In the genomic region with DNA sequence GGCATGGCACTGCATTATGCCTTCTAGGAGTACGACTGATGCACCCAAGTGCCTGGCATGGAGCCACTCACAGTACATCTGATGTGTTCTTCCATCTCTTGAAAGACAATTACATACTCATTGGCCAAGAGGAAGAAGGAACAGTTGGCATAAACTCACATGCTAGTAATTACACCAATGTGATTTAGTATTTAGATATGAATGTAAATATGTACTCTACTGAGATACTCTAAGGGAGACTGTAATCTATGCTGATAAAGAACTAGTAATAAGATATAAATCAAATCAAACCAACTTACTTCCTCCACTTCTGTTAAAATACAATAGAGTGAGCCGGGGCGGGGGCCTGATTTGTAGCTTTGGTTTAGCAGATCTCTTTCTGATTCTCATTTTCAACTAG, we compare ENCODE assay signal across 1 cellular context.
TF ChIP-seq lines count a peak whose summit lies in the region.

No MANE protein-coding gene starts in this region.

TF ChIP-seq in WTC11, 78 proteins besides CTCF, POLR2A, EP300 and RAD21 (continued from another document):
- TF ChIP-seq, protein P1, sequence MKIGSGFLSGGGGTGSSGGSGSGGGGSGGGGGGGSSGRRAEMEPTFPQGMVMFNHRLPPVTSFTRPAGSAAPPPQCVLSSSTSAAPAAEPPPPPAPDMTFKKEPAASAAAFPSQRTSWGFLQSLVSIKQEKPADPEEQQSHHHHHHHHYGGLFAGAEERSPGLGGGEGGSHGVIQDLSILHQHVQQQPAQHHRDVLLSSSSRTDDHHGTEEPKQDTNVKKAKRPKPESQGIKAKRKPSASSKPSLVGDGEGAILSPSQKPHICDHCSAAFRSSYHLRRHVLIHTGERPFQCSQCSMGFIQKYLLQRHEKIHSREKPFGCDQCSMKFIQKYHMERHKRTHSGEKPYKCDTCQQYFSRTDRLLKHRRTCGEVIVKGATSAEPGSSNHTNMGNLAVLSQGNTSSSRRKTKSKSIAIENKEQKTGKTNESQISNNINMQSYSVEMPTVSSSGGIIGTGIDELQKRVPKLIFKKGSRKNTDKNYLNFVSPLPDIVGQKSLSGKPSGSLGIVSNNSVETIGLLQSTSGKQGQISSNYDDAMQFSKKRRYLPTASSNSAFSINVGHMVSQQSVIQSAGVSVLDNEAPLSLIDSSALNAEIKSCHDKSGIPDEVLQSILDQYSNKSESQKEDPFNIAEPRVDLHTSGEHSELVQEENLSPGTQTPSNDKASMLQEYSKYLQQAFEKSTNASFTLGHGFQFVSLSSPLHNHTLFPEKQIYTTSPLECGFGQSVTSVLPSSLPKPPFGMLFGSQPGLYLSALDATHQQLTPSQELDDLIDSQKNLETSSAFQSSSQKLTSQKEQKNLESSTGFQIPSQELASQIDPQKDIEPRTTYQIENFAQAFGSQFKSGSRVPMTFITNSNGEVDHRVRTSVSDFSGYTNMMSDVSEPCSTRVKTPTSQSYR (CRISPR knock-in tag; IDR thresholded peaks at IDR 0.05): no peak
- no peak for TF ChIP-seq CBFB (CRISPR knock-in tag; IDR thresholded peaks at IDR 0.05; ENCODE audit: low read depth)
- no peak for TF ChIP-seq JUN (CRISPR knock-in tag; IDR thresholded peaks at IDR 0.05)
- TF ChIP-seq ZNF121 (CRISPR knock-in tag; IDR thresholded peaks at IDR 0.05): no peak
- TF ChIP-seq HMGA2 (CRISPR knock-in tag; IDR thresholded peaks at IDR 0.05): no peak
- TF ChIP-seq, protein P2, sequence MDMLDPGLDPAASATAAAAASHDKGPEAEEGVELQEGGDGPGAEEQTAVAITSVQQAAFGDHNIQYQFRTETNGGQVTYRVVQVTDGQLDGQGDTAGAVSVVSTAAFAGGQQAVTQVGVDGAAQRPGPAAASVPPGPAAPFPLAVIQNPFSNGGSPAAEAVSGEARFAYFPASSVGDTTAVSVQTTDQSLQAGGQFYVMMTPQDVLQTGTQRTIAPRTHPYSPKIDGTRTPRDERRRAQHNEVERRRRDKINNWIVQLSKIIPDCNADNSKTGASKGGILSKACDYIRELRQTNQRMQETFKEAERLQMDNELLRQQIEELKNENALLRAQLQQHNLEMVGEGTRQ (CRISPR knock-in tag; IDR thresholded peaks at IDR 0.05): no peak
- TF ChIP-seq, protein P3, sequence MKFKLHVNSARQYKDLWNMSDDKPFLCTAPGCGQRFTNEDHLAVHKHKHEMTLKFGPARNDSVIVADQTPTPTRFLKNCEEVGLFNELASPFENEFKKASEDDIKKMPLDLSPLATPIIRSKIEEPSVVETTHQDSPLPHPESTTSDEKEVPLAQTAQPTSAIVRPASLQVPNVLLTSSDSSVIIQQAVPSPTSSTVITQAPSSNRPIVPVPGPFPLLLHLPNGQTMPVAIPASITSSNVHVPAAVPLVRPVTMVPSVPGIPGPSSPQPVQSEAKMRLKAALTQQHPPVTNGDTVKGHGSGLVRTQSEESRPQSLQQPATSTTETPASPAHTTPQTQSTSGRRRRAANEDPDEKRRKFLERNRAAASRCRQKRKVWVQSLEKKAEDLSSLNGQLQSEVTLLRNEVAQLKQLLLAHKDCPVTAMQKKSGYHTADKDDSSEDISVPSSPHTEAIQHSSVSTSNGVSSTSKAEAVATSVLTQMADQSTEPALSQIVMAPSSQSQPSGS (CRISPR knock-in tag; IDR thresholded peaks at IDR 0.05; ENCODE audit: borderline replicate concordance, low read depth): no peak
TF ChIP-seq in WTC11: peak in this region for 0.
